In the genomic region with DNA sequence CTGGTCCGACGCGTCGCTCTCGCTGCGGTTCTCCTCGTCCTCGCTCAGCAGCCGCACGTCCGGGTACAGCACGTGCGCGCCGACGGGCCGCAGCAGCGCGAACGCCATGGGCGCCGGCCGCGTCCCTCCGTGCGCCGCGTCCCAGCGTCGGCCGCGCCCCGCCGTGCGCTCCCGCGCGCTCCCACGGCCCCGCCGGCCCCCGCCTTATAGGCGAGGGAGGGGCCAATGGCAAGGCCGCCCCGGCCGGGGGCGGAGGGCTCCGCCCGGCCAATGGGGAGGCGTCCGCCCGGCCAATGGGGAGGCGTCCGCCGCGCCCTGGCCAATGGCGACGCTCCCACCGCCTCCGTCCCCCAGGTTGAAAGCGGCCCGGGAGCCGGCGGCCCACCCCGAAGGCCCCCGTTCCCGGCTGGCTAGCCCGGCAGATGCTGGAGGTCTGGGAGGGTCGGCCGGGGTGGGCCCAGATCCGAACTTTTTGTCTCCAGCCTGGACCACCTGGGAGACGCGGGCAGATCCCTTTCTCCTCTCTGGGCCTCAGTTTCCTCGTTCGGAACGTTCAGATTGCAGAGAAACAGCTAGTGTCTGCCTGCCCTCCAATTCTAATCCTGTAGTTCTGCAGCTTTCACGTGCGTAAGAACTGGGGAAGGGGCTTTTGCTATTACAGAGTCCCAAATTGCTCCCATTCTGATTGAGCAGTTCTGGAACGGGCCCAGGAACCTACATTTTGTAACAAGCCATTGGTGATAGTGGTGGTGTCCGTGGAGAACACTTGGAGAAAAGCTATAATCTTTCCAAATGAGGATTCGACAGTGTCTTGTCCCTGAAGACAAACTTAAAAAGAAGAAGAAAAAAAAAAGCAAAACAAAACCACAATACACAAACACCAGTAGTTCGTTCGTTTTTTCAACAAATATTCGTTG, we compare ENCODE assay signal across 8 cellular contexts. TPM values are rescaled to one million over a fixed set of nuclear protein-coding genes. Genes with fewer than 3 reads are reported as not detected.
DNase-seq lines count a peak whose midpoint lies in the region; ATAC-seq and TF ChIP-seq lines count a peak whose summit lies in the region.

A gene with protein sequence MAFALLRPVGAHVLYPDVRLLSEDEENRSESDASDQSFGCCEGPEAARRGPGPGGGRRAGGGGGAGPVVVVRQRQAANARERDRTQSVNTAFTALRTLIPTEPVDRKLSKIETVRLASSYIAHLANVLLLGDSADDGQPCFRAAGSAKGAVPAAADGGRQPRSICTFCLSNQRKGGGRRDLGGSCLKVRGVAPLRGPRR (minus strand): TSS at position 180 of the 917 bp plus-strand sequence. CDS start 72 bp downstream, at position 108.

- peaks cover 0 to 73% of the 10 kb centered on the region in 2 donors for H3K27me3 ChIP-seq in tibial nerve

- peaks cover 4% of the 10 kb centered on the region for H3K36me3 Mint-ChIP-seq in chondrocyte (ENCODE audit: low read depth)
- no peaks in the 10 kb centered on the region for H3K36me3 Mint-ChIP-seq in memory B cell

- H3K9me3 Mint-ChIP-seq in chondrocyte (ENCODE audit: low read depth) = no peaks in the 10 kb centered on the region
- no peaks in the 10 kb centered on the region for H3K9me3 Mint-ChIP-seq in memory B cell

- no peak within 1 kb of the TSS for H3K27ac ChIP-seq in tibial nerve

- ATAC-seq in memory B cell (ENCODE audit: low read depth) = peak; percentile 26
- ATAC-seq in HG02973 (IDR thresholded peaks at IDR 0.05; ENCODE audit: unreplicated experiment) = no peak

- TF ChIP-seq CTCF in chondrocyte (IDR thresholded peaks at IDR 0.05) (no peak), tibial nerve (IDR thresholded peaks at IDR 0.05) (no peak)

- no peaks in the 10 kb centered on the region for H3K9me3 ChIP-seq in tibial nerve

- no peak for TF ChIP-seq EP300 in tibial nerve (IDR thresholded peaks at IDR 0.05)

- H3K4me1 ChIP-seq in tibial nerve = peaks cover 0 to 15% (median 0%) of the 10 kb centered on the region in 4 donors

- H3K4me3 Mint-ChIP-seq in chondrocyte (ENCODE audit: unreplicated experiment) = peak within 1 kb of the TSS; percentile 28
- no peak within 1 kb of the TSS for H3K4me3 Mint-ChIP-seq in memory B cell

- H3K4me1 Mint-ChIP-seq in chondrocyte (ENCODE audit: low read depth) (peaks cover 11% of the 10 kb centered on the region), memory B cell (no peaks in the 10 kb centered on the region)

- peak within 1 kb of the TSS in 1 of 4 donors; percentile 42 for H3K4me3 ChIP-seq in tibial nerve

- no peaks in the 10 kb centered on the region for H3K36me3 ChIP-seq in tibial nerve

- H3K27ac Mint-ChIP-seq in chondrocyte (ENCODE audit: unreplicated experiment) (no peak within 1 kb of the TSS), memory B cell (no peak within 1 kb of the TSS)

- 12 to 18% methylated on average over 33 to 43 of the region's 84 CpGs for WGBS in tibial nerve, 2 donors

- H3K27me3 Mint-ChIP-seq in chondrocyte (ENCODE audit: low read depth) = peaks cover 46% of the 10 kb centered on the region
- H3K27me3 Mint-ChIP-seq in memory B cell = peaks cover 26% of the 10 kb centered on the region

- no peak for TF ChIP-seq POLR2A in tibial nerve (IDR thresholded peaks at IDR 0.05)

- peak; percentile 49 for DNase-seq in DMS114 treated with DMSO at 0.1 percent for 48 hours (lab: John Stamatoyannopoulos, UW; ENCODE audit: unreplicated experiment)
- DNase-seq in NCI-H2081 treated with DMSO at 0.1 percent for 48 hours (lab: John Stamatoyannopoulos, UW) = peak; percentile 33
- DNase-seq in chondrocyte (ENCODE audit: low spot score) = no peak
- no peak for DNase-seq in memory B cell (ENCODE audit: low spot score in 2 of 2)
- DNase-seq in NCI-H1092 (lab: John Stamatoyannopoulos, UW) = no peak
- no peak for DNase-seq in tibial nerve (ENCODE audit: low spot score in 2 of 2)
- no peak for DNase-seq in DMS79 treated with DMSO at 0.1 percent for 48 hours (lab: John Stamatoyannopoulos, UW)

RNA-seq across cellular contexts. Expression of the gene that starts here (rescaled TPM):
- 0.28 to 0.50 TPM in 2 of 3 replicates, not detected in the other for total RNA-seq in chondrocyte
- total RNA-seq in tibial nerve = 1 to 10 TPM in 2 of 4 donors, under 1 TPM in 1, not detected in 1; 0.30 to 4.5 (median 1.1) TPM

Comparison
In these comparisons a context has a peak if more than half of its experiments do, and no peak if none do; other contexts are left out.
1. DNase-seq: peak in DMS114 treated with DMSO at 0.1 percent for 48 hours (single experiment) and NCI-H2081 treated with DMSO at 0.1 percent for 48 hours (single experiment); none in chondrocyte (single experiment), memory B cell (0 of 2), NCI-H1092 (single experiment), tibial nerve (0 of 2) and DMS79 treated with DMSO at 0.1 percent for 48 hours (single experiment).